Comparison of ENCODE assay signal across 16 cellular contexts in the genomic region with DNA sequence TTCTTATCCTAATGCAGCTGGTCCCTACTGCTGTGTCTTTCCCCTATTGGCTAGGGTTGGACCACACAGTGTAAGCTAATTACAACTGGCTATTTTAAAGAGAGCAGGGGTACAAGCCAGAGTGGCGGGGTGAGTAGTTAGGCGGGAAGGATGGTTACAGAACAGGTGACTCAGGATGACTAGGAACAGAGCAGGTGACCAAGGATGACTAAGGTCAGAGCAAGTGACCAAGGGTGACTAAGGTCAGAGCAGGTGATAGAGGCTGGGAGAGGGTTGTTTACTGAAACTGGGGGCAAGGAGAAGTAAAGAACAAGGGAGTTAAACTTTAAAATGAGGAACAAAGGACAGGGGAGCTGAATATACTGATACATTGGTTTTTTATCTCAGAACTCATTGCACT.
DNase-seq lines count a peak whose midpoint lies in the region; ATAC-seq and TF ChIP-seq lines count a peak whose summit lies in the region.
"Had no signal": no experiment of that assay in that cellular context is flagged by ENCODE, and none has a peak within 500 bp of the region (broad histone marks: within the 10 kb centered on the region; RNA-seq: fewer than 3 reads in every experiment).

No MANE protein-coding gene starts in this region.

- H3K27me3 ChIP-seq in breast epithelium (no peaks in the 10 kb centered on the region), endodermal cell (ENCODE audit: control insufficient read depth, insufficient read depth, low read length, poor library complexity, severe bottlenecking) (peaks cover 18% of the 10 kb centered on the region)
- H3K27me3 ChIP-seq: BLaER1 had no signal

- H3K27ac Mint-ChIP-seq in MCF 10A (ENCODE audit: low read depth, unreplicated experiment) = peak overlapping the region; percentile 9
- no peak overlapping the region for H3K27ac Mint-ChIP-seq in endodermal cell
- no peak overlapping the region for H3K27ac Mint-ChIP-seq in activated CD8-positive, alpha-beta T cell treated with anti-CD3 and anti-CD28 coated beads, Interleukin-2, amount 10 ng/mL, durations not matched to agents 7 days and 5 days
- no peak overlapping the region for H3K27ac Mint-ChIP-seq in Calu3 (ENCODE audit: unreplicated experiment)
- H3K27ac Mint-ChIP-seq: CD8-positive, alpha-beta memory T cell; GM23338 had no signal

- POLR2A ChIA-PET in MCF 10A (lab: Yijun Ruan, JAX) = interaction anchor here (0.6 kb wide), 2 partner anchors 25 to 881 kb away, joined by 3 to 4 read pairs; no protein-coding TSS in a partner anchor
- POLR2A ChIA-PET in activated CD8-positive, alpha-beta T cell treated with anti-CD3 and anti-CD28 coated beads, Interleukin-2, amount 10 ng/mL, durations not matched to agents 7 days and 5 days (lab: Charles Lee) = no interaction called here

- TF ChIP-seq CTCF in MCF 10A (IDR thresholded peaks at IDR 0.05; ENCODE audit: unreplicated experiment) = no peak
- TF ChIP-seq CTCF in breast epithelium (IDR thresholded peaks at IDR 0.05) = no peak
- no peak for TF ChIP-seq CTCF in endodermal cell (conservative IDR thresholded peaks at IDR 0.05)
- no peak for TF ChIP-seq CTCF in Calu3 (IDR thresholded peaks at IDR 0.05; ENCODE audit: unreplicated experiment)

- H3K27me3 Mint-ChIP-seq in MCF 10A (ENCODE audit: insufficient read depth, unreplicated experiment) = no peaks in the 10 kb centered on the region
- peaks cover 6% of the 10 kb centered on the region for H3K27me3 Mint-ChIP-seq in endodermal cell (ENCODE audit: insufficient read depth)
- peaks cover 11% of the 10 kb centered on the region for H3K27me3 Mint-ChIP-seq in activated CD8-positive, alpha-beta T cell treated with anti-CD3 and anti-CD28 coated beads, Interleukin-2, amount 10 ng/mL, durations not matched to agents 7 days and 5 days (ENCODE audit: low read depth)
- H3K27me3 Mint-ChIP-seq in Calu3 (ENCODE audit: unreplicated experiment) = peaks cover 18% of the 10 kb centered on the region

- TF ChIP-seq POLR2A in breast epithelium (IDR thresholded peaks at IDR 0.05) = no peak

- intact Hi-C loops in MCF 10A (cut with micrococcal nuclease) = no loop called here
- intact Hi-C loops in breast epithelium (cut with DNase I; ENCODE audit: low total_unique reads) = no loop called here
- intact Hi-C loops in Calu3 (cut with micrococcal nuclease; ENCODE audit: unreplicated experiment) = no loop called here

- H3K4me1 ChIP-seq in breast epithelium (no peaks in the 10 kb centered on the region), endodermal cell (ENCODE audit: control insufficient read depth, insufficient read depth, low read length) (peaks cover 5% of the 10 kb centered on the region)
- H3K4me1 ChIP-seq: BLaER1, Caco-2 had no signal

- H3K4me1 Mint-ChIP-seq in MCF 10A (ENCODE audit: insufficient read depth, unreplicated experiment) (peaks cover 28% of the 10 kb centered on the region), endodermal cell (peaks cover 11% of the 10 kb centered on the region), Calu3 (ENCODE audit: low read depth, unreplicated experiment) (no peaks in the 10 kb centered on the region)
- no peaks in the 10 kb centered on the region for H3K4me1 Mint-ChIP-seq in activated CD8-positive, alpha-beta T cell treated with anti-CD3 and anti-CD28 coated beads, Interleukin-2, amount 10 ng/mL, durations not matched to agents 7 days and 5 days (ENCODE audit: low read depth)
- H3K4me1 Mint-ChIP-seq: CD8-positive, alpha-beta memory T cell had no signal

- no peaks in the 10 kb centered on the region for H3K36me3 ChIP-seq in breast epithelium
- H3K36me3 ChIP-seq in endodermal cell (ENCODE audit: control insufficient read depth, insufficient read depth, low read length) = no peaks in the 10 kb centered on the region
- H3K36me3 ChIP-seq: BLaER1 had no signal

- H3K4me3 Mint-ChIP-seq in MCF 10A (ENCODE audit: unreplicated experiment) (no peak overlapping the region), endodermal cell (no peak overlapping the region), Calu3 (ENCODE audit: low read depth, unreplicated experiment) (no peak overlapping the region)
- no peak overlapping the region for H3K4me3 Mint-ChIP-seq in activated CD8-positive, alpha-beta T cell treated with anti-CD3 and anti-CD28 coated beads, Interleukin-2, amount 10 ng/mL, durations not matched to agents 7 days and 5 days
- H3K4me3 Mint-ChIP-seq: CD8-positive, alpha-beta memory T cell; GM23338 had no signal

- CTCF ChIA-PET in MCF 10A (lab: Yijun Ruan, JAX) (interaction anchor here (1.0 kb wide), 1 partner anchor 109 kb away, joined by 6 read pairs; no protein-coding TSS in a partner anchor), Calu3 (lab: Charles Lee) (no interaction called here)
- CTCF ChIA-PET in activated CD8-positive, alpha-beta T cell treated with anti-CD3 and anti-CD28 coated beads, Interleukin-2, amount 10 ng/mL, durations not matched to agents 7 days and 5 days (lab: Charles Lee) = interaction anchor here (0.8 kb wide), 1 partner anchor 109 kb away, joined by 3 read pairs; no protein-coding TSS in a partner anchor

- H3K4me3 ChIP-seq in breast epithelium (no peak overlapping the region), endodermal cell (ENCODE audit: low read length) (no peak overlapping the region)
- H3K4me3 ChIP-seq: BLaER1, GM12878, GM23338 had no signal

- H3K36me3 Mint-ChIP-seq in MCF 10A (ENCODE audit: insufficient read depth, unreplicated experiment) (no peaks in the 10 kb centered on the region), endodermal cell (ENCODE audit: low read depth) (no peaks in the 10 kb centered on the region), Calu3 (ENCODE audit: insufficient read depth, unreplicated experiment) (no peaks in the 10 kb centered on the region)
- no peaks in the 10 kb centered on the region for H3K36me3 Mint-ChIP-seq in activated CD8-positive, alpha-beta T cell treated with anti-CD3 and anti-CD28 coated beads, Interleukin-2, amount 10 ng/mL, durations not matched to agents 7 days and 5 days (ENCODE audit: low read depth)
- H3K36me3 Mint-ChIP-seq: CD8-positive, alpha-beta memory T cell had no signal

- H3K9ac ChIP-seq in endodermal cell (ENCODE audit: extremely low read depth, low read length, poor library complexity, severe bottlenecking) = no peak overlapping the region
- H3K9ac ChIP-seq: BLaER1 had no signal

- H3K9me3 Mint-ChIP-seq in MCF 10A (ENCODE audit: unreplicated experiment) (no peaks in the 10 kb centered on the region), endodermal cell (no peaks in the 10 kb centered on the region), Calu3 (ENCODE audit: low read depth, unreplicated experiment) (peaks cover 2% of the 10 kb centered on the region)
- H3K9me3 Mint-ChIP-seq in activated CD8-positive, alpha-beta T cell treated with anti-CD3 and anti-CD28 coated beads, Interleukin-2, amount 10 ng/mL, durations not matched to agents 7 days and 5 days (ENCODE audit: insufficient read depth) = no peaks in the 10 kb centered on the region
- H3K9me3 Mint-ChIP-seq: GM23338 had no signal

- 91% methylated on average over 2 of the region's 2 CpGs; no CpG with 5 or more reads in 1 of the 2 experiments for WGBS in endodermal cell (ENCODE audit: insufficient coverage in 1 of 2, insufficient read length in 1 of 2), 2 experiments

- peaks cover 0 to 6% of the 10 kb centered on the region in 2 donors for H3K9me3 ChIP-seq in breast epithelium
- H3K9me3 ChIP-seq in endodermal cell (ENCODE audit: control insufficient read depth, low read length) = no peaks in the 10 kb centered on the region
- H3K9me3 ChIP-seq: Caco-2 had no signal

- BruUV-seq in MCF 10A (replicated peaks; lab: Mats Ljungman, UMichigan) = no TSS peak
- BruUV-seq in Calu3 (replicated peaks; lab: Mats Ljungman, UMichigan) = no TSS peak

- no peak for ATAC-seq in activated CD8-positive, alpha-beta T cell treated with anti-CD3 and anti-CD28 coated beads, Interleukin-2, amount 10 ng/mL, durations not matched to agents 7 days and 5 days
- ATAC-seq: GM12878, GM23338 had no signal

- peak; percentile 25 for DNase-seq in activated CD4-positive, alpha-beta T cell treated with anti-CD3 and anti-CD28 coated beads for 48 hours
- no peak for DNase-seq in activated CD4-positive, alpha-beta T cell treated with anti-CD3 and anti-CD28 coated beads, Interleukin-2, amount 50 U/mL, for 4 hours
- DNase-seq in MCF 10A (ENCODE audit: unreplicated experiment) (no peak), breast epithelium (ENCODE audit: low spot score in 2 of 2) (no peak), endodermal cell (peak; percentile 13), Calu3 (no peak)
- DNase-seq in activated CD8-positive, alpha-beta T cell treated with anti-CD3 and anti-CD28 coated beads, Interleukin-2, amount 10 ng/mL, durations not matched to agents 7 days and 5 days = no peak
- DNase-seq: 8988T; AML-193; Caco-2; CD8-positive, alpha-beta memory T cell; DMS79; H7 had no signal

- H3K27ac ChIP-seq in breast epithelium (no peak overlapping the region), endodermal cell (ENCODE audit: low read depth, low read length) (no peak overlapping the region)
- H3K27ac ChIP-seq: BLaER1 had no signal

Comparison
In these comparisons a context has a peak if more than half of its experiments do, and no peak if none do; other contexts are left out.
1. DNase-seq: peak in activated CD4-positive, alpha-beta T cell treated with anti-CD3 and anti-CD28 coated beads for 48 hours (single experiment) and endodermal cell (single experiment); none in activated CD4-positive, alpha-beta T cell treated with anti-CD3 and anti-CD28 coated beads, Interleukin-2, amount 50 U/mL, for 4 hours (0 of 2), MCF 10A (single experiment), breast epithelium (0 of 2), activated CD8-positive, alpha-beta T cell treated with anti-CD3 and anti-CD28 coated beads, Interleukin-2, amount 10 ng/mL, durations not matched to agents 7 days and 5 days (single experiment) and Calu3 (single experiment).